In the genomic region with DNA sequence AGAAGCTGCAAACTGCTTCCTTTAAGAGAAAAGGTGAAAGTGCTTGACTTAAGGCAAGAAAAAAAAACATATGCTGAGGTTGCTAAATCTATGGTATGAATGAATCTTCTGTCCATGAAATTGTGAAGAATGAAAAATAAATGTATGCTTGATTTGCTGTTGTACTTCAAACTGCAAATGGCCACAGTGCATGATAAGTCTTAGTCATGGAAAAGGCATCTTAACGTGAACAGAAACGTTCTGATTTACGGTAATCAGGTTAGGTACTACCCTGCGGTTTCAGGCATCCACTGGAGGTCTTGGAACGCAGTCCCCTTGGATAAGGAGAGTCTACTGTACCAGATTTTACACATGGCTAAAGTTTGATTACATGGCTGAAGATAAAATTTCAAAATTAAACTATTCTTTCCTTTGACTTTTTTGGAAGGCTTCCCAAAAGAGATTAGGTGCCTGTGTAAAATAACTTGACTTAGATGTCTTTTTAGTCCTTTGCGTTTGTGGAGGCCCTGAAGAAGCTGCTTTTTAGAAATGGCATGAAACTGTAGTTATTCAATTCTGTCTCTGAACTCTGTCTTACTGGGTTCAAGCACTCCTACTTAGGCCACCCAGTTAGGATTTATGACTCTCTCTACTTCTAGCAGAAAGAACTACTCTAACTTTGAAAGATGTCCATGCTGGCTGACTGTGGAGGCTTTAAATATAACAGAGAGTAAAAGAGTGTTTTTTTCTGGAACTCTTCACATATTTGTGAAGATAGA, we compare ENCODE assay signal across 16 cellular contexts. TPM values are rescaled to one million over a fixed set of nuclear protein-coding genes. Genes with fewer than 3 reads are reported as not detected.
DNase-seq lines count a peak whose midpoint lies in the region; ATAC-seq, FAIRE-seq and TF ChIP-seq lines count a peak whose summit lies in the region.
"Had no signal": no experiment of that assay in that cellular context is flagged by ENCODE, and none has a peak within 500 bp of the region (broad histone marks: within the 10 kb centered on the region; RNA-seq: fewer than 3 reads in every experiment).

No MANE protein-coding gene starts in this region.

- ATAC-seq in A549 (peak; percentile 88 to 89), HG03354 (IDR thresholded peaks at IDR 0.05; ENCODE audit: poor library complexity, severe bottlenecking, unreplicated experiment) (no peak), HG03469 (IDR thresholded peaks at IDR 0.05; ENCODE audit: unreplicated experiment) (no peak)
- ATAC-seq: Right ventricle myocardium inferior had no signal

- H3K9me3 ChIP-seq in A549: no peaks in the 10 kb centered on the region
- H3K9me3 ChIP-seq: ovary had no signal

- TF ChIP-seq CTCF in A549 (IDR thresholded peaks at IDR 0.05): no peak

- POLR2A ChIA-PET in A549 (lab: Yijun Ruan, JAX): interaction anchor here (0.8 to 3.0 kb wide), 2 partner anchors 36 to 98 kb away, joined by 3 to 22 read pairs; a partner anchor contains a TSS

- 16% methylated on average over 6 of the region's 6 CpGs for WGBS in A549 (ENCODE audit: missing lambda C conversion rate)

- no peak for TF ChIP-seq EP300 in A549 (IDR thresholded peaks at IDR 0.05)

- peak overlapping the region; percentile 78 to 82 for H3K27ac ChIP-seq in A549
- H3K27ac ChIP-seq: ovary, VCaP had no signal

- no peak for TF ChIP-seq POLR2A in A549 (IDR thresholded peaks at IDR 0.05; ENCODE audit: low read length)

- TF ChIP-seq RAD21 in A549 (conservative IDR thresholded peaks at IDR 0.05 in 1 of 2, IDR thresholded peaks at IDR 0.05 in 1 of 2): no peak

- H3K4me3 ChIP-seq in A549: peak overlapping the region; percentile 27; the same call in 1 of the 3 replicates
- H3K4me3 ChIP-seq: ovary had no signal

- CTCF ChIA-PET in A549 (lab: Yijun Ruan, JAX): interaction anchor here (0.5 to 2.1 kb wide), 5 partner anchors 8 to 994 kb away, joined by 3 to 8 read pairs (median 6); a partner anchor contains a TSS

- peak in 1 of 2 experiments; percentile 50 for DNase-seq in A549 (ENCODE audit: low read depth in 1 of 2, low spot score in 1 of 2)
- no peak for DNase-seq in HTR-8/SVneo (ENCODE audit: insufficient read length, low spot score)
- DNase-seq in amniotic stem cell (lab: John Stamatoyannopoulos, UW): peak; percentile 43
- peak; percentile 65 for DNase-seq in glomerular visceral epithelial cell (ENCODE audit: extremely low spot score)
- DNase-seq in NCI-H345 (lab: John Stamatoyannopoulos, UW): no peak
- DNase-seq in NCI-H1436 treated with DMSO at 0.1 percent for 48 hours (lab: John Stamatoyannopoulos, UW): no peak
- DNase-seq: activated naive CD8-positive, alpha-beta T cell treated with anti-CD3 and anti-CD28 coated beads, Interleukin-2, amount 10 ng/mL, durations not matched to agents 7 days and 5 days; NCI-H1105; NCI-H69; ovary; stimulated activated CD8-positive, alpha-beta memory T cell treated with anti-CD3 and anti-CD28 coated beads, Interleukin-4, amount 100 ng/mL, for 48 hours had no signal

- H3K4me2 ChIP-seq in A549: peak overlapping the region; percentile 73

- FAIRE-seq in A549 (lab: Jason Lieb, UNC) (no peak), HTR-8/SVneo (lab: Jason Lieb, UNC) (peak; percentile 73)
- FAIRE-seq: D721Med had no signal

- H3K4me1 ChIP-seq in A549: peaks cover 22% of the 10 kb centered on the region

TF ChIP-seq in A549, 52 proteins besides CTCF, POLR2A, EP300 and RAD21:
- TF ChIP-seq, protein P1, sequence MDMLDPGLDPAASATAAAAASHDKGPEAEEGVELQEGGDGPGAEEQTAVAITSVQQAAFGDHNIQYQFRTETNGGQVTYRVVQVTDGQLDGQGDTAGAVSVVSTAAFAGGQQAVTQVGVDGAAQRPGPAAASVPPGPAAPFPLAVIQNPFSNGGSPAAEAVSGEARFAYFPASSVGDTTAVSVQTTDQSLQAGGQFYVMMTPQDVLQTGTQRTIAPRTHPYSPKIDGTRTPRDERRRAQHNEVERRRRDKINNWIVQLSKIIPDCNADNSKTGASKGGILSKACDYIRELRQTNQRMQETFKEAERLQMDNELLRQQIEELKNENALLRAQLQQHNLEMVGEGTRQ (IDR thresholded peaks at IDR 0.05): no peak
- TF ChIP-seq MAFK (IDR thresholded peaks at IDR 0.05; ENCODE audit: partially characterized antibody) (peak; percentile 93), JUNB (IDR thresholded peaks at IDR 0.05) (no peak; the same call in 1 of the 2 replicates), NPAS2 (CRISPR knock-in tag; IDR thresholded peaks at IDR 0.05; ENCODE audit: borderline replicate concordance) (no peak), RCOR1 (IDR thresholded peaks at IDR 0.05; ENCODE audit: low read depth, low read length) (no peak)
- TF ChIP-seq, protein P2, sequence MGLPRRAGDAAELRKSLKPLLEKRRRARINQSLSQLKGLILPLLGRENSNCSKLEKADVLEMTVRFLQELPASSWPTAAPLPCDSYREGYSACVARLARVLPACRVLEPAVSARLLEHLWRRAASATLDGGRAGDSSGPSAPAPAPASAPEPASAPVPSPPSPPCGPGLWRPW (IDR thresholded peaks at IDR 0.05): no peak
- TF ChIP-seq, protein P3, sequence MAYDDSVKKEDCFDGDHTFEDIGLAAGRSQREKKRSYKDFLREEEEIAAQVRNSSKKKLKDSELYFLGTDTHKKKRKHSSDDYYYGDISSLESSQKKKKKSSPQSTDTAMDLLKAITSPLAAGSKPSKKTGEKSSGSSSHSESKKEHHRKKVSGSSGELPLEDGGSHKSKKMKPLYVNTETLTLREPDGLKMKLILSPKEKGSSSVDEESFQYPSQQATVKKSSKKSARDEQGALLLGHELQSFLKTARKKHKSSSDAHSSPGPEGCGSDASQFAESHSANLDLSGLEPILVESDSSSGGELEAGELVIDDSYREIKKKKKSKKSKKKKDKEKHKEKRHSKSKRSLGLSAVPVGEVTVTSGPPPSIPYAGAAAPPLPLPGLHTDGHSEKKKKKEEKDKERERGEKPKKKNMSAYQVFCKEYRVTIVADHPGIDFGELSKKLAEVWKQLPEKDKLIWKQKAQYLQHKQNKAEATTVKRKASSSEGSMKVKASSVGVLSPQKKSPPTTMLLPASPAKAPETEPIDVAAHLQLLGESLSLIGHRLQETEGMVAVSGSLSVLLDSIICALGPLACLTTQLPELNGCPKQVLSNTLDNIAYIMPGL (CRISPR knock-in tag; IDR thresholded peaks at IDR 0.05; ENCODE audit: borderline replicate concordance): no peak

RNA-seq across cellular contexts. Expression of a gene that starts 35.9 kb away (rescaled TPM):
- 19.6 and 23.6 TPM in 2 replicates for polyA plus RNA-seq in A549 (2011; rRNA removed)
- polyA plus RNA-seq in A549 (2012; cell fraction: cytosol; rRNA removed): 3.1 and 3.4 TPM in 2 replicates
- polyA plus RNA-seq in A549 (2012; cell fraction: nucleus; rRNA removed): 4.4 and 7.2 TPM in 2 replicates
- polyA plus RNA-seq in A549 (2017; fragmentation: RNase III; extraction: RNeasy Plus Mini Kit Qiagen cat#74134 plus additional on column Dnase treatment): 7.7 to 8.3 TPM (median 7.7 TPM) in 3 replicates
- 72.4 and 73.5 TPM in 2 replicates for polyA minus RNA-seq in A549 (2011; rRNA and poly(A)+ RNA removed)

Comparison
In these comparisons a context has a peak if more than half of its experiments do, and no peak if none do; other contexts are left out.
1. ATAC-seq: peak in A549 (2 of 2); none in HG03354 (single experiment) and HG03469 (single experiment).
2. DNase-seq: peak in amniotic stem cell (single experiment) and glomerular visceral epithelial cell (single experiment); none in HTR-8/SVneo (single experiment), NCI-H345 (single experiment) and NCI-H1436 treated with DMSO at 0.1 percent for 48 hours (single experiment).